Comparison of ENCODE assay signal across 8 cellular contexts in genomic region chr2:47335137-47335603, GRCh38. TPM values are rescaled to one million over a fixed set of nuclear protein-coding genes. Genes with fewer than 3 reads are reported as not detected.
DNase-seq lines count a peak whose midpoint lies in the region; ATAC-seq and TF ChIP-seq lines count a peak whose summit lies in the region.
"Not testable (repeated sequence)": the region's sequence is repeated elsewhere in the genome, so short reads cannot be mapped to it uniquely, and the experiment has no call there.

No MANE protein-coding gene starts in this region.

- TF ChIP-seq CTCF in OCI-LY1 (IDR thresholded peaks at IDR 0.05; ENCODE audit: low read length) = peak; percentile 73
- TF ChIP-seq CTCF in esophagus muscularis mucosa (IDR thresholded peaks at IDR 0.05) = peak; percentile 63 to 69 (median 67)
- TF ChIP-seq CTCF in left lung (IDR thresholded peaks at IDR 0.05) = peak; percentile 44 to 50
- TF ChIP-seq CTCF in spleen (IDR thresholded peaks at IDR 0.05 in 8 of 11, conservative IDR thresholded peaks at IDR 0.05 in 3 of 11) = peak; percentile 28 to 84 (median 60)

- H3K9me2 ChIP-seq in OCI-LY1 (ENCODE audit: low read depth, low read length) = not testable (repeated sequence)

- not testable (repeated sequence) for H3F3A ChIP-seq in OCI-LY1 (ENCODE audit: insufficient read depth, low read length)

- H3K27me3 ChIP-seq in CD4-positive, CD25-positive, alpha-beta regulatory T cell (ENCODE audit: control insufficient read depth, insufficient read depth, low read length); OCI-LY1 (ENCODE audit: insufficient read depth, low read length); esophagus muscularis mucosa; left lung; spleen (replicated peaks in 1 of 7): not testable (repeated sequence)

- not testable (repeated sequence) for H3K9me3 Mint-ChIP-seq in CD4-positive, CD25-positive, alpha-beta regulatory T cell; activated CD8-positive, alpha-beta T cell treated with anti-CD3 and anti-CD28 coated beads, Interleukin-2, amount 10 ng/mL, durations not matched to agents 7 days and 5 days (ENCODE audit: insufficient read depth)

- TF ChIP-seq EP300 in esophagus muscularis mucosa (IDR thresholded peaks at IDR 0.05) = not testable (repeated sequence)

- CTCF ChIA-PET in activated CD8-positive, alpha-beta T cell treated with anti-CD3 and anti-CD28 coated beads, Interleukin-2, amount 10 ng/mL, durations not matched to agents 7 days and 5 days (lab: Charles Lee) = interaction anchor here (0.6 to 6.0 kb wide), 16 partner anchors 9 to 508 kb away, joined by 3 to 49 read pairs (median 3); no protein-coding TSS in a partner anchor

- H3K9ac ChIP-seq in OCI-LY1 (ENCODE audit: low read length) = not testable (repeated sequence)

- DNase-seq in CD4-positive, CD25-positive, alpha-beta regulatory T cell = peak in 2 of 3 donors; percentile 11 to 44
- peak; percentile 69 for DNase-seq in NCI-H1092 treated with DMSO at 0.1 percent for 48 hours (lab: John Stamatoyannopoulos, UW)
- DNase-seq in activated CD8-positive, alpha-beta T cell treated with anti-CD3 and anti-CD28 coated beads, Interleukin-2, amount 10 ng/mL, durations not matched to agents 7 days and 5 days = peak; percentile 38
- DNase-seq in esophagus muscularis mucosa (ENCODE audit: extremely low spot score); left lung; spleen: not testable (repeated sequence)

- not testable (repeated sequence) for H3K36me3 ChIP-seq in CD4-positive, CD25-positive, alpha-beta regulatory T cell (ENCODE audit: control insufficient read depth, insufficient read depth, low read length); OCI-LY1 (ENCODE audit: insufficient read depth, low read length); esophagus muscularis mucosa; left lung; spleen

- H3K27ac Mint-ChIP-seq in CD4-positive, CD25-positive, alpha-beta regulatory T cell; activated CD8-positive, alpha-beta T cell treated with anti-CD3 and anti-CD28 coated beads, Interleukin-2, amount 10 ng/mL, durations not matched to agents 7 days and 5 days: not testable (repeated sequence)

- not testable (repeated sequence) for H3K4me3 Mint-ChIP-seq in CD4-positive, CD25-positive, alpha-beta regulatory T cell; activated CD8-positive, alpha-beta T cell treated with anti-CD3 and anti-CD28 coated beads, Interleukin-2, amount 10 ng/mL, durations not matched to agents 7 days and 5 days

- H3K4me1 ChIP-seq in CD4-positive, CD25-positive, alpha-beta regulatory T cell (ENCODE audit: control insufficient read depth, insufficient read depth, low read length, poor library complexity, severe bottlenecking); esophagus muscularis mucosa: not testable (repeated sequence)
- peaks cover 21% of the 10 kb centered on the region for H3K4me1 ChIP-seq in OCI-LY1 (ENCODE audit: insufficient read depth, low read length, severe bottlenecking)
- H3K4me1 ChIP-seq in left lung = peaks cover 0 to 15% of the 10 kb centered on the region in 2 donors
- H3K4me1 ChIP-seq in spleen = peaks cover 6 to 36% (median 17%) of the 10 kb centered on the region in 6 donors

- H3K79me2 ChIP-seq in OCI-LY1 (ENCODE audit: insufficient read depth, low read length) = not testable (repeated sequence)

- H3K27ac ChIP-seq in CD4-positive, CD25-positive, alpha-beta regulatory T cell (ENCODE audit: insufficient read depth, low read length, poor library complexity, severe bottlenecking); OCI-LY1 (ENCODE audit: low read depth, low read length, poor library complexity, severe bottlenecking); esophagus muscularis mucosa (replicated peaks in 1 of 4); left lung: not testable (repeated sequence)
- H3K27ac ChIP-seq in spleen = peak overlapping the region in 1 of 8 donors; percentile 42

- H3K4me1 Mint-ChIP-seq in CD4-positive, CD25-positive, alpha-beta regulatory T cell; activated CD8-positive, alpha-beta T cell treated with anti-CD3 and anti-CD28 coated beads, Interleukin-2, amount 10 ng/mL, durations not matched to agents 7 days and 5 days (ENCODE audit: low read depth): not testable (repeated sequence)

- peaks cover 26% of the 10 kb centered on the region for H3K27me3 Mint-ChIP-seq in CD4-positive, CD25-positive, alpha-beta regulatory T cell
- peaks cover 20% of the 10 kb centered on the region for H3K27me3 Mint-ChIP-seq in activated CD8-positive, alpha-beta T cell treated with anti-CD3 and anti-CD28 coated beads, Interleukin-2, amount 10 ng/mL, durations not matched to agents 7 days and 5 days (ENCODE audit: low read depth)

- H3K4me3 ChIP-seq in CD4-positive, CD25-positive, alpha-beta regulatory T cell (ENCODE audit: low read depth, low read length); OCI-LY1 (ENCODE audit: low read depth, low read length, poor library complexity, severe bottlenecking); esophagus muscularis mucosa; left lung; spleen: not testable (repeated sequence)

- H4K20me1 ChIP-seq in OCI-LY1 (ENCODE audit: insufficient read depth, low read length) = not testable (repeated sequence)

- intact Hi-C loops in esophagus muscularis mucosa (cut with DNase I) = loop anchor here (10.0 kb wide), 1 partner anchor 430 kb away; no protein-coding TSS in a partner anchor
- intact Hi-C loops in left lung (cut with DNase I) = loop anchor here in 1 of 2 donors (5.0 kb wide), 1 partner anchor 52 kb away; no protein-coding TSS in a partner anchor
- intact Hi-C loops in spleen (cut with DNase I; ENCODE audit: low total_unique reads) = loop anchor here (2.0 to 5.0 kb wide), 2 partner anchors 52 to 432 kb away; no protein-coding TSS in a partner anchor

- POLR2A ChIA-PET in activated CD8-positive, alpha-beta T cell treated with anti-CD3 and anti-CD28 coated beads, Interleukin-2, amount 10 ng/mL, durations not matched to agents 7 days and 5 days (lab: Charles Lee) = not testable (repeated sequence)

- H3K4me2 ChIP-seq in OCI-LY1 (ENCODE audit: low read length) = not testable (repeated sequence)

- 21% methylated on average over 12 of the region's 12 CpGs for WGBS in esophagus muscularis mucosa
- WGBS in spleen, 5 donors = 21 to 28% (median 23%) methylated on average over 8 to 12 of the region's 12 CpGs

- H3K9me3 ChIP-seq in CD4-positive, CD25-positive, alpha-beta regulatory T cell (ENCODE audit: control insufficient read depth in 2 of 2, low read length in 2 of 2); OCI-LY1 (ENCODE audit: low read length); esophagus muscularis mucosa; left lung; spleen: not testable (repeated sequence)

- not testable (repeated sequence) for H3K36me3 Mint-ChIP-seq in CD4-positive, CD25-positive, alpha-beta regulatory T cell; activated CD8-positive, alpha-beta T cell treated with anti-CD3 and anti-CD28 coated beads, Interleukin-2, amount 10 ng/mL, durations not matched to agents 7 days and 5 days (ENCODE audit: low read depth)

- TF ChIP-seq POLR2A in esophagus muscularis mucosa (IDR thresholded peaks at IDR 0.05; ENCODE audit: low read depth); spleen (IDR thresholded peaks at IDR 0.05): not testable (repeated sequence)

- ATAC-seq in CD4-positive, CD25-positive, alpha-beta regulatory T cell (ENCODE audit: low read depth in 2 of 2) = peak in 1 of 2 donors; percentile 40
- ATAC-seq in GM19351 (IDR thresholded peaks at IDR 0.05; ENCODE audit: unreplicated experiment) (peak; percentile 55), left lung (peak; percentile 89)
- not testable (repeated sequence) for ATAC-seq in activated CD8-positive, alpha-beta T cell treated with anti-CD3 and anti-CD28 coated beads, Interleukin-2, amount 10 ng/mL, durations not matched to agents 7 days and 5 days

- not testable (repeated sequence) for H2AFZ ChIP-seq in OCI-LY1 (ENCODE audit: low read length)

RNA-seq across cellular contexts. Expression of gene EPCAM, which starts 33.9 kb away (rescaled TPM):
- 0.54 TPM for total RNA-seq in CD4-positive, CD25-positive, alpha-beta regulatory T cell
- polyA plus RNA-seq in CD4-positive, CD25-positive, alpha-beta regulatory T cell = not detected
- not detected for total RNA-seq in activated CD8-positive, alpha-beta T cell treated with anti-CD3 and anti-CD28 coated beads, Interleukin-2, amount 10 ng/mL, durations not matched to agents 7 days and 5 days
- total RNA-seq in esophagus muscularis mucosa (not detected), left lung (100 to 1,000 TPM; 135 to 201 TPM), spleen (1 to 10 TPM in 4 of 7 donors, under 1 TPM in 2, not detected in 1; 0.72 to 2.7 (median 1.5) TPM)
- polyA plus RNA-seq in spleen = under 1 TPM; 0.59 to 0.96 (median 0.67) TPM

Comparison
In these comparisons a context has a peak if more than half of its experiments do, and no peak if none do; other contexts are left out.
1. RNA of gene EPCAM, which starts 33.9 kb away (total RNA-seq): 135 to 201 TPM in left lung; 0.72 to 2.7 TPM in spleen, 0.54 TPM in CD4-positive, CD25-positive, alpha-beta regulatory T cell (single experiment), not detected in esophagus muscularis mucosa and not detected in activated CD8-positive, alpha-beta T cell treated with anti-CD3 and anti-CD28 coated beads, Interleukin-2, amount 10 ng/mL, durations not matched to agents 7 days and 5 days; every median in the first group is over 10 times any median in the second.
2. Peak in every context shown above with its lines, with median percentiles within 50 percentile points of each other: CTCF ChIP-seq.